ENCODE assay signal across 2 cellular contexts in the genomic region with DNA sequence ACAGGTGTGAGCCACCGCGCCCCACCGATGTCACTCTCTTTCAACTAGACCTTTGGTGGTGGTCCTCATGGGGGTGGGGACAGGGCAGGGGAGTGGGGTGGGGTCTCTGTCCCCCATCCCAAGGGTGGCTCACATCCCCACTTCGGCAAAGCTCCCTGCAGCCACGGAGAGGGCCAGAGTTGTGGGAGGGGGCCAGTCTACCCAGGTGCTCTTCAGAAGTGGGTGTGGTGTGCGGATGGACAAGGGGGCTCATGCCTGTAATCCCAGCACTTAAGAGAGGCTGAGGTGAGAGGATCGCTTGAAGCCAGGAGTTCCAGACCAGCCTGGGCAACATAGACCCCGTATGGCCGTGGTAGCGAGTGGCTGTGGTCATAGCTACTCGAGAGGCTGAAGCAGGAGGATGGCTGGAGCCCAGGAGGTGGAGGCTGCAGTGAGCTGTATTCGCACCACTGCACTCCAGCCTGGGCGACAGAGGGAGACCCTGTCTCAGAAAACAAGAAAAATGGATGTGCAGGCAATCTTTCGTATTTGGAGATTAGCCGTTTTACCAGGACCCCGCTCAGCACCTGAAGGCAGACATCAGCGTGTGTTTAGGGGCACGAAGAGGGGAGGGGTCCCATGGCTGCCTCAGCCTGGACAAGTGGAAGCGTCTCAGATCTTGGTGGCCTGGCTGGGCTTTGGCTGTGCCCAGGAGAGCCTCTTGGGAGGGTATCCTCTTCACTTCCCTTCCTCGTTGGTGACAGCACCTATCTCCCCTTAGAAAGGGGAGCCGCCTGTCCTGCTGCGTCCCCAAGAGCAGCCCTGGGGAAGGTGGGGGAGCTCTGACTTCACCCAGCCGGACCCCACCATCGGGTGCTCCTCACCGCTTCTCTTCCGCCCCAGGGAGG.
TF ChIP-seq lines count a peak whose summit lies in the region.

No MANE protein-coding gene starts in this region.

TF ChIP-seq in HEK293, 187 proteins besides CTCF, POLR2A, EP300 and RAD21:
- TF ChIP-seq ZNF548 (tag by site-specific recombination; IDR thresholded peaks at IDR 0.05) = peak; percentile 65; the same call in 1 of the 2 replicates
- 0 out of 2 replicates have a peak, but pooled peaks have one; percentile 24 for TF ChIP-seq ZBTB20 (tag by site-specific recombination; IDR thresholded peaks at IDR 0.05)
- TF ChIP-seq, protein P1, sequence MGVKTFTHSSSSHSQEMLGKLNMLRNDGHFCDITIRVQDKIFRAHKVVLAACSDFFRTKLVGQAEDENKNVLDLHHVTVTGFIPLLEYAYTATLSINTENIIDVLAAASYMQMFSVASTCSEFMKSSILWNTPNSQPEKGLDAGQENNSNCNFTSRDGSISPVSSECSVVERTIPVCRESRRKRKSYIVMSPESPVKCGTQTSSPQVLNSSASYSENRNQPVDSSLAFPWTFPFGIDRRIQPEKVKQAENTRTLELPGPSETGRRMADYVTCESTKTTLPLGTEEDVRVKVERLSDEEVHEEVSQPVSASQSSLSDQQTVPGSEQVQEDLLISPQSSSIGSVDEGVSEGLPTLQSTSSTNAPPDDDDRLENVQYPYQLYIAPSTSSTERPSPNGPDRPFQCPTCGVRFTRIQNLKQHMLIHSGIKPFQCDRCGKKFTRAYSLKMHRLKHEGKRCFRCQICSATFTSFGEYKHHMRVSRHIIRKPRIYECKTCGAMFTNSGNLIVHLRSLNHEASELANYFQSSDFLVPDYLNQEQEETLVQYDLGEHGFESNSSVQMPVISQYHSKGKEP (tag by site-specific recombination; IDR thresholded peaks at IDR 0.05) = no peak
- peak; percentile 52; the same call in 1 of the 2 replicates for TF ChIP-seq KLF9 (tag by site-specific recombination; IDR thresholded peaks at IDR 0.05; ENCODE audit: low read depth)

TF ChIP-seq in GM12878, 131 proteins besides CTCF, POLR2A, EP300 and RAD21:
- TF ChIP-seq DPF2 (IDR thresholded peaks at IDR 0.05) = no peak
- no peak for TF ChIP-seq CHD4 (IDR thresholded peaks at IDR 0.05)
- no peak for TF ChIP-seq ATF7 (IDR thresholded peaks at IDR 0.05; ENCODE audit: low read depth)
- TF ChIP-seq POU2F2 (IDR thresholded peaks at IDR 0.05; ENCODE audit: borderline replicate concordance, low read depth, low read length) = no peak
- TF ChIP-seq, protein P2, sequence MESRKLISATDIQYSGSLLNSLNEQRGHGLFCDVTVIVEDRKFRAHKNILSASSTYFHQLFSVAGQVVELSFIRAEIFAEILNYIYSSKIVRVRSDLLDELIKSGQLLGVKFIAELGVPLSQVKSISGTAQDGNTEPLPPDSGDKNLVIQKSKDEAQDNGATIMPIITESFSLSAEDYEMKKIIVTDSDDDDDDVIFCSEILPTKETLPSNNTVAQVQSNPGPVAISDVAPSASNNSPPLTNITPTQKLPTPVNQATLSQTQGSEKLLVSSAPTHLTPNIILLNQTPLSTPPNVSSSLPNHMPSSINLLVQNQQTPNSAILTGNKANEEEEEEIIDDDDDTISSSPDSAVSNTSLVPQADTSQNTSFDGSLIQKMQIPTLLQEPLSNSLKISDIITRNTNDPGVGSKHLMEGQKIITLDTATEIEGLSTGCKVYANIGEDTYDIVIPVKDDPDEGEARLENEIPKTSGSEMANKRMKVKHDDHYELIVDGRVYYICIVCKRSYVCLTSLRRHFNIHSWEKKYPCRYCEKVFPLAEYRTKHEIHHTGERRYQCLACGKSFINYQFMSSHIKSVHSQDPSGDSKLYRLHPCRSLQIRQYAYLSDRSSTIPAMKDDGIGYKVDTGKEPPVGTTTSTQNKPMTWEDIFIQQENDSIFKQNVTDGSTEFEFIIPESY (IDR thresholded peaks at IDR 0.05) = no peak
- no peak for TF ChIP-seq TCF7 (IDR thresholded peaks at IDR 0.05; ENCODE audit: borderline replicate concordance)
- no peak for TF ChIP-seq MYC (IDR thresholded peaks at IDR 0.05; ENCODE audit: insufficient read depth, insufficient read length, insufficient replicate concordance, low read length, severe bottlenecking)
- TF ChIP-seq JUND (IDR thresholded peaks at IDR 0.05; ENCODE audit: low read depth, low read length) = no peak
- TF ChIP-seq SMAD5 (IDR thresholded peaks at IDR 0.05; ENCODE audit: low read depth) = no peak
- TF ChIP-seq, protein P3, sequence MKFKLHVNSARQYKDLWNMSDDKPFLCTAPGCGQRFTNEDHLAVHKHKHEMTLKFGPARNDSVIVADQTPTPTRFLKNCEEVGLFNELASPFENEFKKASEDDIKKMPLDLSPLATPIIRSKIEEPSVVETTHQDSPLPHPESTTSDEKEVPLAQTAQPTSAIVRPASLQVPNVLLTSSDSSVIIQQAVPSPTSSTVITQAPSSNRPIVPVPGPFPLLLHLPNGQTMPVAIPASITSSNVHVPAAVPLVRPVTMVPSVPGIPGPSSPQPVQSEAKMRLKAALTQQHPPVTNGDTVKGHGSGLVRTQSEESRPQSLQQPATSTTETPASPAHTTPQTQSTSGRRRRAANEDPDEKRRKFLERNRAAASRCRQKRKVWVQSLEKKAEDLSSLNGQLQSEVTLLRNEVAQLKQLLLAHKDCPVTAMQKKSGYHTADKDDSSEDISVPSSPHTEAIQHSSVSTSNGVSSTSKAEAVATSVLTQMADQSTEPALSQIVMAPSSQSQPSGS (IDR thresholded peaks at IDR 0.05; ENCODE audit: low read length) = no peak
